In the genomic region with DNA sequence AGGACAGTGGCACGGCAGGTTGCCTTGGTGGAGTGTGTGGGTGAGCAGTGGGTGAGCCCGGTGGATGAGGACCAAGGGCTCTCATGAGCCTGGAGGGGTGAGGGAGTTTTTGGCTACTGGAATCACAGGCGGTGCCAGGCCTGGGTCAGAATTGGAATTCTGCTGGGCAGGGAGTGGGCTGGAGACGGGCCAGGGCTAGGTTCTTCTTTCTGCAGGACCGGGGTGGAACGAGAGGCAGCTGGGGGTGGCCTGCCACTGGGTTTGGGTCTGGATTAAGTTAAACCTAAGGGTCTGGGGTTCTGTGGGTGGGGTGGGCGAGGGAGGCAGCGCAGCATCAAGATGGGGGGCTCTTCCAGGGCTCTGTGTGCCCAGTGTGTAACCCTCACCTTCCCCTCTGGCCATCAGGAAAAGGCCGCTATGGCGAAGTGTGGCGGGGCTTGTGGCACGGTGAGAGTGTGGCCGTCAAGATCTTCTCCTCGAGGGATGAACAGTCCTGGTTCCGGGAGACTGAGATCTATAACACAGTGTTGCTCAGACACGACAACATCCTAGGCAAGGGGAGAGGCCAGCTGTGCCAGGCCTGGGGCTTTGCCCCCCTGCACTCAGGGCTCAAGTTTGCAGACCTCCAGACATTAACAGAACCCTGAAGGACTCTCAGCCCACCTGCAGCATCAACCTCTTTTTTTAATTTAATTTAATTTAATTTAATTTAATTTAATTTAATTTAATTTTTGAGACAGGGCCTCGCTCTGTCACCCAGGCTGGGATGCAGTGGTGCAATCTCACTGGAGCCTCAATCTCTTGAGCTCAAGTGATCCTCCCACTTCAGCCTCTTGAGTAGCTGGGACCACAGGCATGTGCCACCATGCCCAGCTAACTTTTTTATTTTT, we compare ENCODE assay signal across 13 cellular contexts. TPM values are rescaled to one million over a fixed set of nuclear protein-coding genes. Genes with fewer than 3 reads are reported as not detected.
DNase-seq lines count a peak whose midpoint lies in the region; ATAC-seq, FAIRE-seq and TF ChIP-seq lines count a peak whose summit lies in the region.
"Had no signal": no experiment of that assay in that cellular context is flagged by ENCODE, and none has a peak within 500 bp of the region (broad histone marks: within the 10 kb centered on the region; RNA-seq: fewer than 3 reads in every experiment).

No MANE protein-coding gene starts in this region.

- H3K27me3 ChIP-seq in SK-N-SH (ENCODE audit: insufficient read depth): no peaks in the 10 kb centered on the region
- H3K27me3 ChIP-seq in upper lobe of right lung: no peaks in the 10 kb centered on the region
- H3K27me3 ChIP-seq in PC-3 (ENCODE audit: low read length): no peaks in the 10 kb centered on the region
- H3K27me3 ChIP-seq in CD4-positive, alpha-beta memory T cell (ENCODE audit: insufficient read depth, low read length): no peaks in the 10 kb centered on the region

- H3K4me1 ChIP-seq in SK-N-SH (ENCODE audit: control insufficient read depth in 1 of 2, insufficient read depth in 2 of 2, low read depth in 1 of 2, low read length in 1 of 2) (peaks cover 0 to 87% of the 10 kb centered on the region in 2 experiments; a peak in 2 of 4 replicates), upper lobe of right lung (peaks cover 55% of the 10 kb centered on the region), PC-3 (ENCODE audit: insufficient read depth, low read length) (no peaks in the 10 kb centered on the region)
- H3K4me1 ChIP-seq in CD4-positive, alpha-beta memory T cell (ENCODE audit: insufficient read depth, low read length): no peaks in the 10 kb centered on the region

- no peaks in the 10 kb centered on the region for H4K20me1 ChIP-seq in SK-N-SH (ENCODE audit: insufficient read depth)
- H4K20me1 ChIP-seq in PC-3 (ENCODE audit: low read length): no peaks in the 10 kb centered on the region

- no peak overlapping the region for H3K9ac ChIP-seq in SK-N-SH
- no peak overlapping the region for H3K9ac ChIP-seq in PC-3 (ENCODE audit: low read length)

- H3K4me1 Mint-ChIP-seq in CD4-positive, alpha-beta memory T cell: no peaks in the 10 kb centered on the region

- no peak for TF ChIP-seq EP300 in SK-N-SH (IDR thresholded peaks at IDR 0.05; ENCODE audit: borderline replicate concordance in 1 of 2, low read depth in 1 of 2, low read length in 1 of 2)

- no peaks in the 10 kb centered on the region for H3K9me3 Mint-ChIP-seq in CD4-positive, alpha-beta memory T cell

- CTCF ChIA-PET in SK-N-SH (lab: Yijun Ruan, JAX) (interaction anchor here (0.7 to 6.0 kb wide), 11 partner anchors 8 to 109 kb away, joined by 3 to 28 read pairs (median 4); no protein-coding TSS in a partner anchor), PC-3 (lab: Charles Lee) (no interaction called here)
- CTCF ChIA-PET in CD4-positive, alpha-beta memory T cell (lab: Charles Lee; ENCODE audit: partially characterized antibody): interaction anchor here (1.0 kb wide), 1 partner anchor 9 kb away, joined by 3 read pairs; no protein-coding TSS in a partner anchor

- H2AFZ ChIP-seq in SK-N-SH (ENCODE audit: low read depth) (no peak overlapping the region), PC-3 (ENCODE audit: low read length) (no peak overlapping the region)

- H3K27ac ChIP-seq in SK-N-SH (ENCODE audit: low read depth in 2 of 2, low read length in 1 of 2) (peak overlapping the region in 1 of 2 experiments; percentile 84; a peak in 2 of 4 replicates), upper lobe of right lung (peak overlapping the region; percentile 86), PC-3 (ENCODE audit: low read length) (no peak overlapping the region)
- H3K27ac ChIP-seq in CD4-positive, alpha-beta memory T cell (ENCODE audit: low read depth, low read length): no peak overlapping the region

- TF ChIP-seq CTCF in SK-N-SH (IDR thresholded peaks at IDR 0.05) (no peak), upper lobe of right lung (IDR thresholded peaks at IDR 0.05) (no peak), PC-3 (conservative IDR thresholded peaks at IDR 0.05; ENCODE audit: low read depth, low read length) (no peak)

- H3K4me3 ChIP-seq in SK-N-SH (ENCODE audit: low read depth in 2 of 2, low read length in 1 of 2) (no peak overlapping the region), upper lobe of right lung (peak overlapping the region; percentile 58), PC-3 (ENCODE audit: low read length) (no peak overlapping the region)
- H3K4me3 ChIP-seq in CD4-positive, alpha-beta memory T cell (ENCODE audit: low read length in 2 of 2): no peak overlapping the region

- BruUV-seq in PC-3 (replicated peaks; lab: Mats Ljungman, UMichigan): no TSS peak

- no peak for TF ChIP-seq RAD21 in SK-N-SH (IDR thresholded peaks at IDR 0.05; ENCODE audit: low read length)

- FAIRE-seq in GM19239 (lab: Jason Lieb, UNC): no peak

- H3K36me3 ChIP-seq in SK-N-SH (replicated peaks in 1 of 2; ENCODE audit: control insufficient read depth in 1 of 2, insufficient read depth in 2 of 2, low read length in 1 of 2): no peaks in the 10 kb centered on the region
- peaks cover 27% of the 10 kb centered on the region for H3K36me3 ChIP-seq in upper lobe of right lung
- no peaks in the 10 kb centered on the region for H3K36me3 ChIP-seq in PC-3 (ENCODE audit: low read depth, low read length)
- H3K36me3 ChIP-seq in CD4-positive, alpha-beta memory T cell (ENCODE audit: insufficient read depth, low read length): no peaks in the 10 kb centered on the region

- intact Hi-C loops in cardiac septum (cut with DNase I) (no loop called here), upper lobe of right lung (cut with DNase I) (no loop called here), PC-3 (cut with micrococcal nuclease) (no loop called here)
- intact Hi-C loops in CD4-positive, alpha-beta memory T cell (cut with micrococcal nuclease): no loop called here

- H3K79me2 ChIP-seq in SK-N-SH (ENCODE audit: insufficient read depth) (no peaks in the 10 kb centered on the region), PC-3 (ENCODE audit: low read length) (no peaks in the 10 kb centered on the region)

- no peak for ATAC-seq in SK-N-SH treated with all-trans-retinoic acid at 6 μM for 48 hours
- peak; percentile 2 for ATAC-seq in upper lobe of right lung
- no peak for ATAC-seq in PC-3

- H3K4me3 Mint-ChIP-seq in CD4-positive, alpha-beta memory T cell: no peak overlapping the region

- peak overlapping the region in 1 of 7 donors; percentile 23 for H3K27ac Mint-ChIP-seq in CD4-positive, alpha-beta memory T cell

- no peaks in the 10 kb centered on the region for H3K36me3 Mint-ChIP-seq in CD4-positive, alpha-beta memory T cell

- POLR2A ChIA-PET in SK-N-SH (lab: Yijun Ruan, JAX) (interaction anchor here (0.5 kb wide), 1 partner anchor 119 kb away, joined by 3 read pairs; no protein-coding TSS in a partner anchor), PC-3 (lab: Charles Lee; ENCODE audit: unreplicated experiment) (no interaction called here)
- POLR2A ChIA-PET in CD4-positive, alpha-beta memory T cell (lab: Charles Lee; ENCODE audit: partially characterized antibody): no interaction called here

- H3K4me2 ChIP-seq in SK-N-SH (no peak overlapping the region), PC-3 (ENCODE audit: low read length) (no peak overlapping the region)

- H3F3A ChIP-seq in SK-N-SH (replicated peaks; ENCODE audit: insufficient read depth) (no peaks in the 10 kb centered on the region), PC-3 (ENCODE audit: low read length, unreplicated experiment) (no peaks in the 10 kb centered on the region)

- 90% methylated on average over 16 of the region's 17 CpGs for WGBS in SK-N-SH (ENCODE audit: low lambda C conversion rate)

- H3K9me2 ChIP-seq in SK-N-SH (no peaks in the 10 kb centered on the region), PC-3 (replicated peaks; ENCODE audit: low read length) (no peaks in the 10 kb centered on the region)

- no peaks in the 10 kb centered on the region for H3K9me3 ChIP-seq in SK-N-SH
- no peaks in the 10 kb centered on the region for H3K9me3 ChIP-seq in upper lobe of right lung
- H3K9me3 ChIP-seq in PC-3 (ENCODE audit: low read length): no peaks in the 10 kb centered on the region
- no peaks in the 10 kb centered on the region for H3K9me3 ChIP-seq in CD4-positive, alpha-beta memory T cell (ENCODE audit: control insufficient read depth in 1 of 2, low read length in 2 of 2)

- DNase-seq in SK-N-SH (peak; percentile 52), cardiac septum (ENCODE audit: low spot score) (peak; percentile 75), mesenteric fat pad (ENCODE audit: low spot score) (peak; percentile 89), upper lobe of right lung (peak; percentile 67), PC-3 (no peak), GM19239 (ENCODE audit: insufficient read length, low spot score) (no peak)
- no peak for DNase-seq in CD4-positive, alpha-beta memory T cell
- DNase-seq: 8988T, C1 segment of cervical spinal cord, NCI-H146, NCI-H2107, NCI-H446 had no signal

- peaks cover 11 to 12% of the 10 kb centered on the region in 2 donors for H3K27me3 Mint-ChIP-seq in CD4-positive, alpha-beta memory T cell

TF ChIP-seq in SK-N-SH, 30 proteins besides CTCF, POLR2A, EP300 and RAD21 (continues in another document):
- no peak for TF ChIP-seq ELF1 (IDR thresholded peaks at IDR 0.05)
- no peak for TF ChIP-seq TEAD4 (IDR thresholded peaks at IDR 0.05; ENCODE audit: borderline replicate concordance, insufficient read depth)
- no peak for TF ChIP-seq TCF12 (IDR thresholded peaks at IDR 0.05)

TF ChIP-seq in SK-N-SH treated with all-trans-retinoic acid at 6 μM for 48 hours, 23 proteins besides CTCF, POLR2A, EP300 and RAD21 (continues in another document):
- TF ChIP-seq ISL1 (CRISPR knock-in tag; IDR thresholded peaks at IDR 0.05): no peak

RNA-seq across cellular contexts. Expression of a gene that starts 7.0 kb away (rescaled TPM):
- 0.07 and 0.08 TPM in 2 replicates for polyA plus RNA-seq in SK-N-SH (2012; rRNA removed)
- polyA plus RNA-seq in SK-N-SH (2012; cell fraction: cytosol; rRNA removed): 0.05 and 0.07 TPM in 2 replicates
- 0.11 and 0.54 TPM in 2 replicates for polyA plus RNA-seq in SK-N-SH (2012; cell fraction: nucleus; rRNA removed)
- total RNA-seq in cardiac septum: 31.1 TPM
- 85.2 TPM for total RNA-seq in mesenteric fat pad
- 223 TPM for total RNA-seq in upper lobe of right lung
- total RNA-seq in PC-3 (2014; rRNA removed): 0.40 TPM in 1 of 2 replicates, not detected in the other
- total RNA-seq in CD4-positive, alpha-beta memory T cell: under 1 TPM; 0.15 to 0.83 TPM
- polyA plus RNA-seq in CD4-positive, alpha-beta memory T cell: not detected

RNA-seq across cellular contexts. Expression of a gene that starts 26.4 kb away (rescaled TPM):
- not detected in 2 replicates for polyA plus RNA-seq in SK-N-SH (2012; rRNA removed)
- polyA plus RNA-seq in SK-N-SH (2012; cell fraction: cytosol; rRNA removed): not detected in 2 replicates
- polyA plus RNA-seq in SK-N-SH (2012; cell fraction: nucleus; rRNA removed): 0.11 and 0.13 TPM in 2 replicates
- total RNA-seq in cardiac septum: not detected
- not detected for total RNA-seq in mesenteric fat pad
- not detected for total RNA-seq in upper lobe of right lung
- not detected in 2 replicates for total RNA-seq in PC-3 (2014; rRNA removed)
- total RNA-seq in CD4-positive, alpha-beta memory T cell: not detected
- not detected for polyA plus RNA-seq in CD4-positive, alpha-beta memory T cell

RNA-seq across cellular contexts. Expression of a gene that starts 37.2 kb away (rescaled TPM):
- polyA plus RNA-seq in SK-N-SH (2012; rRNA removed): 12.1 and 13.5 TPM in 2 replicates
- 8.3 and 10.4 TPM in 2 replicates for polyA plus RNA-seq in SK-N-SH (2012; cell fraction: cytosol; rRNA removed)
- polyA plus RNA-seq in SK-N-SH (2012; cell fraction: nucleus; rRNA removed): 11.1 and 12.7 TPM in 2 replicates
- total RNA-seq in cardiac septum (9.3 TPM), mesenteric fat pad (40.9 TPM), upper lobe of right lung (33.5 TPM), PC-3 (2014; rRNA removed) (9.8 and 11.5 TPM in 2 replicates)
- total RNA-seq in CD4-positive, alpha-beta memory T cell: 10 to 100 TPM; 10.8 to 12.6 TPM
- 1 to 10 TPM in 1 of 2 donors, under 1 TPM in 1; 0.42 to 2.5 TPM for polyA plus RNA-seq in CD4-positive, alpha-beta memory T cell

Comparison
In these comparisons a context has a peak if more than half of its experiments do, and no peak if none do; other contexts are left out.
1. DNase-seq: peak in SK-N-SH (single experiment), cardiac septum (single experiment), mesenteric fat pad (single experiment) and upper lobe of right lung (single experiment); none in PC-3 (single experiment), GM19239 (single experiment) and CD4-positive, alpha-beta memory T cell (0 of 5).
2. RNA of a gene that starts 7.0 kb away (total RNA-seq): 223 TPM in upper lobe of right lung (single experiment), 85.2 TPM in mesenteric fat pad (single experiment) and 31.1 TPM in cardiac septum (single experiment); 0.15 to 0.83 TPM in CD4-positive, alpha-beta memory T cell and 0.40 TPM in PC-3; every median in the first group is over 10 times any median in the second.